ENCODE assay signal across 1 cellular context in genomic region chr15:44536298-44536961, GRCh38.
TF ChIP-seq lines count a peak whose summit lies in the region.

No MANE protein-coding gene starts in this region.

TF ChIP-seq in HepG2, 621 proteins besides CTCF, POLR2A, EP300 and RAD21 (continued from another document):
- TF ChIP-seq RERE (CRISPR knock-in tag; IDR thresholded peaks at IDR 0.05; ENCODE audit: low read depth): peak; percentile 32; the same call in 1 of the 2 replicates
- no peak for TF ChIP-seq MAFG (CRISPR knock-in tag; IDR thresholded peaks at IDR 0.05)
- TF ChIP-seq HDAC2 (CRISPR knock-in tag; IDR thresholded peaks at IDR 0.05): peak; percentile 4; the same call in 1 of the 2 replicates
- no peak for TF ChIP-seq SNRNP70 (IDR thresholded peaks at IDR 0.05; ENCODE audit: low read depth, low read length)
- no peak for TF ChIP-seq HNRNPH1 (optimal IDR thresholded peaks at IDR 0.05; ENCODE audit: low read depth, low read length)
- TF ChIP-seq THAP9 (CRISPR knock-in tag; IDR thresholded peaks at IDR 0.05; ENCODE audit: borderline replicate concordance): peak; percentile 55; the same call in 1 of the 2 replicates
- TF ChIP-seq ZNF570 (CRISPR knock-in tag; IDR thresholded peaks at IDR 0.05; ENCODE audit: borderline replicate concordance): no peak
- no peak for TF ChIP-seq ZNF432 (CRISPR knock-in tag; IDR thresholded peaks at IDR 0.05; ENCODE audit: borderline replicate concordance)
- 0 out of 2 replicates have a peak, but pooled peaks have one; percentile 9 for TF ChIP-seq SP140L (CRISPR knock-in tag; IDR thresholded peaks at IDR 0.05; ENCODE audit: borderline replicate concordance)
- TF ChIP-seq GABPA (IDR thresholded peaks at IDR 0.05; ENCODE audit: low read depth, low read length): no peak
- peak; percentile 45; the same call in 1 of the 2 replicates for TF ChIP-seq GABPA (CRISPR knock-in tag; IDR thresholded peaks at IDR 0.05; ENCODE audit: low read depth)
- 0 out of 2 replicates have a peak, but pooled peaks have one; percentile 59 for TF ChIP-seq ZNF589 (CRISPR knock-in tag; conservative IDR thresholded peaks at IDR 0.05)
- TF ChIP-seq TAF1 (CRISPR knock-in tag; IDR thresholded peaks at IDR 0.05): 0 out of 2 replicates have a peak, but pooled peaks have one; percentile 8
- 0 out of 2 replicates have a peak, but pooled peaks have one; percentile 28 for TF ChIP-seq HOXA9 (CRISPR knock-in tag; IDR thresholded peaks at IDR 0.05; ENCODE audit: borderline replicate concordance)
- peak; percentile 30 for TF ChIP-seq MED1 (CRISPR knock-in tag; IDR thresholded peaks at IDR 0.05)
- TF ChIP-seq ZNF446 (CRISPR knock-in tag; IDR thresholded peaks at IDR 0.05): 0 out of 2 replicates have a peak, but pooled peaks have one; percentile 56
- TF ChIP-seq DMAP1 (CRISPR knock-in tag; IDR thresholded peaks at IDR 0.05): peak; percentile 53; the same call in 1 of the 2 replicates
- peak; percentile 72 for TF ChIP-seq HOXA5 (CRISPR knock-in tag; IDR thresholded peaks at IDR 0.05)
- TF ChIP-seq ZNF124 (CRISPR knock-in tag; IDR thresholded peaks at IDR 0.05): no peak; the same call in none of the 2 replicates
- TF ChIP-seq, protein P1, sequence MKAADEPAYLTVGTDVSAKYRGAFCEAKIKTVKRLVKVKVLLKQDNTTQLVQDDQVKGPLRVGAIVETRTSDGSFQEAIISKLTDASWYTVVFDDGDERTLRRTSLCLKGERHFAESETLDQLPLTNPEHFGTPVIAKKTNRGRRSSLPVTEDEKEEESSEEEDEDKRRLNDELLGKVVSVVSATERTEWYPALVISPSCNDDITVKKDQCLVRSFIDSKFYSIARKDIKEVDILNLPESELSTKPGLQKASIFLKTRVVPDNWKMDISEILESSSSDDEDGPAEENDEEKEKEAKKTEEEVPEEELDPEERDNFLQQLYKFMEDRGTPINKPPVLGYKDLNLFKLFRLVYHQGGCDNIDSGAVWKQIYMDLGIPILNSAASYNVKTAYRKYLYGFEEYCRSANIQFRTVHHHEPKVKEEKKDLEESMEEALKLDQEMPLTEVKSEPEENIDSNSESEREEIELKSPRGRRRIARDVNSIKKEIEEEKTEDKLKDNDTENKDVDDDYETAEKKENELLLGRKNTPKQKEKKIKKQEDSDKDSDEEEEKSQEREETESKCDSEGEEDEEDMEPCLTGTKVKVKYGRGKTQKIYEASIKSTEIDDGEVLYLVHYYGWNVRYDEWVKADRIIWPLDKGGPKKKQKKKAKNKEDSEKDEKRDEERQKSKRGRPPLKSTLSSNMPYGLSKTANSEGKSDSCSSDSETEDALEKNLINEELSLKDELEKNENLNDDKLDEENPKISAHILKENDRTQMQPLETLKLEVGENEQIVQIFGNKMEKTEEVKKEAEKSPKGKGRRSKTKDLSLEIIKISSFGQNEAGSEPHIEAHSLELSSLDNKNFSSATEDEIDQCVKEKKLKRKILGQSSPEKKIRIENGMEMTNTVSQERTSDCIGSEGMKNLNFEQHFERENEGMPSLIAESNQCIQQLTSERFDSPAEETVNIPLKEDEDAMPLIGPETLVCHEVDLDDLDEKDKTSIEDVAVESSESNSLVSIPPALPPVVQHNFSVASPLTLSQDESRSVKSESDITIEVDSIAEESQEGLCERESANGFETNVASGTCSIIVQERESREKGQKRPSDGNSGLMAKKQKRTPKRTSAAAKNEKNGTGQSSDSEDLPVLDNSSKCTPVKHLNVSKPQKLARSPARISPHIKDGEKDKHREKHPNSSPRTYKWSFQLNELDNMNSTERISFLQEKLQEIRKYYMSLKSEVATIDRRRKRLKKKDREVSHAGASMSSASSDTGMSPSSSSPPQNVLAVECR (CRISPR knock-in tag; IDR thresholded peaks at IDR 0.05; ENCODE audit: borderline replicate concordance): peak; percentile 55; the same call in 1 of the 2 replicates
- TF ChIP-seq ELF1 (CRISPR knock-in tag; IDR thresholded peaks at IDR 0.05): peak; percentile 59
- TF ChIP-seq, protein P2, sequence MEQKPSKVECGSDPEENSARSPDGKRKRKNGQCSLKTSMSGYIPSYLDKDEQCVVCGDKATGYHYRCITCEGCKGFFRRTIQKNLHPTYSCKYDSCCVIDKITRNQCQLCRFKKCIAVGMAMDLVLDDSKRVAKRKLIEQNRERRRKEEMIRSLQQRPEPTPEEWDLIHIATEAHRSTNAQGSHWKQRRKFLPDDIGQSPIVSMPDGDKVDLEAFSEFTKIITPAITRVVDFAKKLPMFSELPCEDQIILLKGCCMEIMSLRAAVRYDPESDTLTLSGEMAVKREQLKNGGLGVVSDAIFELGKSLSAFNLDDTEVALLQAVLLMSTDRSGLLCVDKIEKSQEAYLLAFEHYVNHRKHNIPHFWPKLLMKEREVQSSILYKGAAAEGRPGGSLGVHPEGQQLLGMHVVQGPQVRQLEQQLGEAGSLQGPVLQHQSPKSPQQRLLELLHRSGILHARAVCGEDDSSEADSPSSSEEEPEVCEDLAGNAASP (CRISPR knock-in tag; IDR thresholded peaks at IDR 0.05; ENCODE audit: borderline replicate concordance): 0 out of 2 replicates have a peak, but pooled peaks have one; percentile 37
- TF ChIP-seq, protein P3, sequence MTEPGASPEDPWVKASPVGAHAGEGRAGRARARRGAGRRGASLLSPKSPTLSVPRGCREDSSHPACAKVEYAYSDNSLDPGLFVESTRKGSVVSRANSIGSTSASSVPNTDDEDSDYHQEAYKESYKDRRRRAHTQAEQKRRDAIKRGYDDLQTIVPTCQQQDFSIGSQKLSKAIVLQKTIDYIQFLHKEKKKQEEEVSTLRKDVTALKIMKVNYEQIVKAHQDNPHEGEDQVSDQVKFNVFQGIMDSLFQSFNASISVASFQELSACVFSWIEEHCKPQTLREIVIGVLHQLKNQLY (CRISPR knock-in tag; IDR thresholded peaks at IDR 0.05): no peak; the same call in 1 of the 2 replicates
- peak; percentile 16; the same call in 1 of the 2 replicates for TF ChIP-seq ZSCAN31 (CRISPR knock-in tag; IDR thresholded peaks at IDR 0.05; ENCODE audit: low read depth)
- no peak for TF ChIP-seq HOMEZ (CRISPR knock-in tag; IDR thresholded peaks at IDR 0.05; ENCODE audit: low read depth)
- peak; percentile 41 for TF ChIP-seq IKZF4 (CRISPR knock-in tag; IDR thresholded peaks at IDR 0.05; ENCODE audit: borderline replicate concordance, low read depth, not compliant biosample characterization)
- peak; percentile 50 for TF ChIP-seq JARID2 (CRISPR knock-in tag; IDR thresholded peaks at IDR 0.05; ENCODE audit: insufficient replicate concordance)
- TF ChIP-seq CEBPG (CRISPR knock-in tag; IDR thresholded peaks at IDR 0.05): no peak
- 0 out of 2 replicates have a peak, but pooled peaks have one; percentile 10 for TF ChIP-seq FOXA3 (CRISPR knock-in tag; IDR thresholded peaks at IDR 0.05)
- peak; percentile 41; the same call in 1 of the 2 replicates for TF ChIP-seq ZBTB20 (CRISPR knock-in tag; IDR thresholded peaks at IDR 0.05; ENCODE audit: borderline replicate concordance, low read depth)
- TF ChIP-seq PCBP1 (IDR thresholded peaks at IDR 0.05; ENCODE audit: borderline replicate concordance, low read depth, low read length): 0 out of 2 replicates have a peak, but pooled peaks have one; percentile 53
